ENCODE assay signal across 1 cellular context in genomic region chr1:30804381-30804780, GRCh38.
TF ChIP-seq lines count a peak whose summit lies in the region.

No MANE protein-coding gene starts in this region.

TF ChIP-seq in H1, 55 proteins besides CTCF, POLR2A, EP300 and RAD21 (continued from another document):
- TF ChIP-seq, protein P1, sequence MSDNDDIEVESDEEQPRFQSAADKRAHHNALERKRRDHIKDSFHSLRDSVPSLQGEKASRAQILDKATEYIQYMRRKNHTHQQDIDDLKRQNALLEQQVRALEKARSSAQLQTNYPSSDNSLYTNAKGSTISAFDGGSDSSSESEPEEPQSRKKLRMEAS (IDR thresholded peaks at IDR 0.05), result no peak
- TF ChIP-seq KDM4A (IDR thresholded peaks at IDR 0.05; ENCODE audit: low read depth, low read length, severe bottlenecking), result no peak
- TF ChIP-seq, protein P2, sequence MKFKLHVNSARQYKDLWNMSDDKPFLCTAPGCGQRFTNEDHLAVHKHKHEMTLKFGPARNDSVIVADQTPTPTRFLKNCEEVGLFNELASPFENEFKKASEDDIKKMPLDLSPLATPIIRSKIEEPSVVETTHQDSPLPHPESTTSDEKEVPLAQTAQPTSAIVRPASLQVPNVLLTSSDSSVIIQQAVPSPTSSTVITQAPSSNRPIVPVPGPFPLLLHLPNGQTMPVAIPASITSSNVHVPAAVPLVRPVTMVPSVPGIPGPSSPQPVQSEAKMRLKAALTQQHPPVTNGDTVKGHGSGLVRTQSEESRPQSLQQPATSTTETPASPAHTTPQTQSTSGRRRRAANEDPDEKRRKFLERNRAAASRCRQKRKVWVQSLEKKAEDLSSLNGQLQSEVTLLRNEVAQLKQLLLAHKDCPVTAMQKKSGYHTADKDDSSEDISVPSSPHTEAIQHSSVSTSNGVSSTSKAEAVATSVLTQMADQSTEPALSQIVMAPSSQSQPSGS (IDR thresholded peaks at IDR 0.05; ENCODE audit: low read length), result no peak
- TF ChIP-seq BACH1 (IDR thresholded peaks at IDR 0.05; ENCODE audit: low read length), result no peak
- no peak for TF ChIP-seq CHD1 (IDR thresholded peaks at IDR 0.05; ENCODE audit: low read depth, low read length)
- TF ChIP-seq, protein P3, sequence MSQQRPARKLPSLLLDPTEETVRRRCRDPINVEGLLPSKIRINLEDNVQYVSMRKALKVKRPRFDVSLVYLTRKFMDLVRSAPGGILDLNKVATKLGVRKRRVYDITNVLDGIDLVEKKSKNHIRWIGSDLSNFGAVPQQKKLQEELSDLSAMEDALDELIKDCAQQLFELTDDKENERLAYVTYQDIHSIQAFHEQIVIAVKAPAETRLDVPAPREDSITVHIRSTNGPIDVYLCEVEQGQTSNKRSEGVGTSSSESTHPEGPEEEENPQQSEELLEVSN (IDR thresholded peaks at IDR 0.05), result no peak
- no peak for TF ChIP-seq RXRA (IDR thresholded peaks at IDR 0.05; ENCODE audit: insufficient read depth, low read depth, low read length)
- TF ChIP-seq POLR2AphosphoS5 (IDR thresholded peaks at IDR 0.05; ENCODE audit: low read depth, low read length), result no peak
- TF ChIP-seq SAP30 (IDR thresholded peaks at IDR 0.05; ENCODE audit: insufficient read depth, insufficient replicate concordance, low read length), result no peak
